ENCODE assay signal across 24 cellular contexts in genomic region chr20:5785146-5785545, GRCh38. TPM values are rescaled to one million over a fixed set of nuclear protein-coding genes. Genes with fewer than 3 reads are reported as not detected.
DNase-seq lines count a peak whose midpoint lies in the region; ATAC-seq, FAIRE-seq and TF ChIP-seq lines count a peak whose summit lies in the region.
"Had no signal": no experiment of that assay in that cellular context is flagged by ENCODE, and none has a peak within 500 bp of the region (broad histone marks: within the 10 kb centered on the region; RNA-seq: fewer than 3 reads in every experiment).

No MANE protein-coding gene starts in this region.

- H3K27me3 Mint-ChIP-seq in CD4-positive, alpha-beta memory T cell: no peaks in the 10 kb centered on the region

- CTCF ChIA-PET in CD4-positive, alpha-beta memory T cell (lab: Charles Lee; ENCODE audit: partially characterized antibody): interaction anchor here (0.6 to 8.7 kb wide), 6 partner anchors 28 to 254 kb away, joined by 3 to 150 read pairs (median 6); no protein-coding TSS in a partner anchor
- CTCF ChIA-PET in PC-9 (lab: Charles Lee): interaction anchor here (0.8 to 1.5 kb wide), 2 partner anchors 225 to 228 kb away, joined by 3 to 4 read pairs; no protein-coding TSS in a partner anchor

- H3K36me3 Mint-ChIP-seq in CD4-positive, alpha-beta memory T cell: peaks cover 16 to 37% of the 10 kb centered on the region in 2 donors

- ATAC-seq in pancreas: no peak

- peaks cover 13% of the 10 kb centered on the region for H3K36me3 ChIP-seq in CD4-positive, alpha-beta memory T cell (ENCODE audit: insufficient read depth, low read length)
- H3K36me3 ChIP-seq in PC-9 (ENCODE audit: low read depth) (no peaks in the 10 kb centered on the region), esophagus squamous epithelium (peaks cover 0 to 10% (median 0%) of the 10 kb centered on the region in 3 donors), pancreas (no peaks in the 10 kb centered on the region)
- H3K36me3 ChIP-seq: upper lobe of right lung, WERI-Rb-1 had no signal

- in situ Hi-C loops in GM13976 (cut with MboI; ENCODE audit: low sequenced_read_pairs, unreplicated experiment): loop anchor here (10.0 kb wide), 1 partner anchor 220 kb away; no protein-coding TSS in a partner anchor

- intact Hi-C loops in CD4-positive, alpha-beta memory T cell (cut with micrococcal nuclease): loop anchor here (5.0 kb wide), 1 partner anchor 292 kb away; no protein-coding TSS in a partner anchor
- intact Hi-C loops in PC-9 (cut with micrococcal nuclease; ENCODE audit: unreplicated experiment) (loop anchor here (2.0 to 10.0 kb wide), 4 partner anchors 68 to 178 kb away; partner anchors contain the start of genes MCM8 and TRMT6), esophagus squamous epithelium (cut with DNase I) (loop anchor here (5.0 kb wide), 2 partner anchors 218 to 253 kb away; no protein-coding TSS in a partner anchor), pancreas (cut with DNase I) (no loop called here)

- H3F3A ChIP-seq in PC-9 (ENCODE audit: insufficient read depth, low read depth): peaks cover 3% of the 10 kb centered on the region; the same call in 1 of the 2 replicates

- no peak for DNase-seq in CD4-positive, alpha-beta memory T cell
- DNase-seq in PC-9 (peak in 1 of 2 experiments; percentile 58), esophagus squamous epithelium (lab: John Stamatoyannopoulos, UW) (no peak), pancreas (no peak), AG08395 (ENCODE audit: low spot score) (no peak), GM13976 (ENCODE audit: low spot score) (no peak), dedifferentiated amniotic fluid mesenchymal stem cell (ENCODE audit: extremely low spot score) (no peak)
- DNase-seq: activated CD4-positive, alpha-beta T cell treated with anti-CD3 and anti-CD28 coated beads, Interleukin-2, amount 50 U/mL, for 1 hour; activated CD8-positive, alpha-beta memory T cell treated with anti-CD3 and anti-CD28 coated beads, Interleukin-2, amount 50 U/mL, for 48 hours; activated effector memory CD4-positive, alpha-beta T cell treated with anti-CD3 and anti-CD28 coated beads, Interleukin-2, amount 50 U/mL, for 16 hours; immature natural killer cell; MM.1S; NCI-H1436; NCI-H2107; NCI-H524; NK-92 treated with Interleukin-12 subunit alpha and Interleukin-12 subunit beta, amount 100 ng/mL, for 24 hours; stimulated activated CD4-positive, alpha-beta T cell treated with anti-CD3 and anti-CD28 coated beads, Interleukin-4, amount 100 ng/mL, for 4 hours; T-helper 2 cell; WERI-Rb-1 had no signal

- H3K79me2 ChIP-seq in PC-9 (ENCODE audit: low read depth): no peaks in the 10 kb centered on the region

- no peak overlapping the region for H3K27ac ChIP-seq in CD4-positive, alpha-beta memory T cell (ENCODE audit: low read depth, low read length)
- peak overlapping the region; percentile 22; the same call in 1 of the 2 replicates for H3K27ac ChIP-seq in PC-9
- peak overlapping the region; percentile 58 to 83 (median 66) for H3K27ac ChIP-seq in esophagus squamous epithelium
- peak overlapping the region in 3 of 4 donors; percentile 14 to 50 (median 37) for H3K27ac ChIP-seq in pancreas
- H3K27ac ChIP-seq: C4-2B, upper lobe of right lung, WERI-Rb-1 had no signal

- peaks cover 18% of the 10 kb centered on the region for H3K4me1 ChIP-seq in CD4-positive, alpha-beta memory T cell (ENCODE audit: insufficient read depth, low read length)
- H3K4me1 ChIP-seq in PC-9 (replicated peaks; ENCODE audit: insufficient read depth) (peaks cover 28% of the 10 kb centered on the region), esophagus squamous epithelium (peaks cover 0 to 53% (median 17%) of the 10 kb centered on the region in 3 donors), pancreas (peaks cover 25 to 56% (median 48%) of the 10 kb centered on the region in 3 donors)

- H3K9me2 ChIP-seq in PC-9 (ENCODE audit: insufficient read depth): no peaks in the 10 kb centered on the region

- TF ChIP-seq CTCF in PC-9 (conservative IDR thresholded peaks at IDR 0.05) (no peak), esophagus squamous epithelium (IDR thresholded peaks at IDR 0.05) (no peak), pancreas (IDR thresholded peaks at IDR 0.05) (no peak), GM13976 (IDR thresholded peaks at IDR 0.05; ENCODE audit: borderline replicate concordance, control extremely low read depth, extremely low read depth, insufficient read depth, missing control alignments) (no peak)

- no peaks in the 10 kb centered on the region for H3K9me3 ChIP-seq in CD4-positive, alpha-beta memory T cell (ENCODE audit: control insufficient read depth in 1 of 2, low read length in 2 of 2)
- H3K9me3 ChIP-seq in PC-9 (ENCODE audit: insufficient read depth, low read depth): no peaks in the 10 kb centered on the region; the same call in 1 of the 2 replicates
- no peaks in the 10 kb centered on the region for H3K9me3 ChIP-seq in esophagus squamous epithelium
- H3K9me3 ChIP-seq in pancreas: no peaks in the 10 kb centered on the region
- H3K9me3 ChIP-seq: upper lobe of right lung had no signal

- H3K4me2 ChIP-seq in PC-9: no peak overlapping the region

- no peak overlapping the region for H3K4me3 ChIP-seq in CD4-positive, alpha-beta memory T cell (ENCODE audit: low read length in 2 of 2)
- no peak overlapping the region for H3K4me3 ChIP-seq in PC-9
- H3K4me3 ChIP-seq in esophagus squamous epithelium: no peak overlapping the region
- no peak overlapping the region for H3K4me3 ChIP-seq in pancreas
- H3K4me3 ChIP-seq: upper lobe of right lung had no signal

- FAIRE-seq in pancreas (lab: Jason Lieb, UNC): no peak
- FAIRE-seq: colon, H54, RCC 7860 had no signal

- BruUV-seq in PC-9 (replicated peaks; lab: Mats Ljungman, UMichigan): no TSS peak

- no peaks in the 10 kb centered on the region for H3K9me3 Mint-ChIP-seq in CD4-positive, alpha-beta memory T cell
- H3K9me3 Mint-ChIP-seq: immature natural killer cell had no signal

- no peaks in the 10 kb centered on the region for H4K20me1 ChIP-seq in PC-9 (ENCODE audit: insufficient read depth)

- H3K4me3 Mint-ChIP-seq in CD4-positive, alpha-beta memory T cell: no peak overlapping the region
- H3K4me3 Mint-ChIP-seq: immature natural killer cell had no signal

- H3K4me1 Mint-ChIP-seq in CD4-positive, alpha-beta memory T cell: peaks cover 9 to 25% (median 14%) of the 10 kb centered on the region in 4 donors

- no peaks in the 10 kb centered on the region for H3K27me3 ChIP-seq in CD4-positive, alpha-beta memory T cell (ENCODE audit: insufficient read depth, low read length)
- H3K27me3 ChIP-seq in PC-9 (ENCODE audit: insufficient read depth, low read depth): no peaks in the 10 kb centered on the region
- H3K27me3 ChIP-seq in esophagus squamous epithelium: no peaks in the 10 kb centered on the region
- no peaks in the 10 kb centered on the region for H3K27me3 ChIP-seq in pancreas
- H3K27me3 ChIP-seq: upper lobe of right lung had no signal

- WGBS in esophagus squamous epithelium, 2 donors: 41 to 54% methylated on average over 5 of the region's 5 CpGs
- WGBS in pancreas, 2 donors: 70 to 78% methylated on average over 5 of the region's 5 CpGs

- POLR2A ChIA-PET in CD4-positive, alpha-beta memory T cell (lab: Charles Lee; ENCODE audit: partially characterized antibody): interaction anchor here (0.7 to 1.3 kb wide), 2 partner anchors 71 to 256 kb away, joined by 3 read pairs; no protein-coding TSS in a partner anchor
- POLR2A ChIA-PET in PC-9 (lab: Charles Lee; ENCODE audit: unreplicated experiment): no interaction called here

- peak overlapping the region in 6 of 7 donors; percentile 8 to 79 (median 64) for H3K27ac Mint-ChIP-seq in CD4-positive, alpha-beta memory T cell
- H3K27ac Mint-ChIP-seq: immature natural killer cell had no signal

- TF ChIP-seq POLR2A in esophagus squamous epithelium (IDR thresholded peaks at IDR 0.05): no peak

- no peak overlapping the region for H2AFZ ChIP-seq in PC-9

RNA-seq across cellular contexts. Expression of gene SHLD1, which starts 34.9 kb away (rescaled TPM):
- total RNA-seq in CD4-positive, alpha-beta memory T cell: 10 to 100 TPM; 13.6 to 16.3 TPM
- 10 to 100 TPM; 20.2 to 22.0 TPM for polyA plus RNA-seq in CD4-positive, alpha-beta memory T cell
- total RNA-seq in PC-9 (2021) (4.8 and 5.9 TPM in 2 replicates), esophagus squamous epithelium (1 to 10 TPM; 1.2 to 3.6 (median 2.0) TPM), pancreas (1 to 10 TPM; 2.1 to 3.6 (median 2.9) TPM)
- polyA plus RNA-seq in pancreas: 1 to 10 TPM; 3.5 to 6.6 TPM

Comparison
In these comparisons a context has a peak if more than half of its experiments do, and no peak if none do; other contexts are left out.
1. intact Hi-C loops: an anchor here in CD4-positive, alpha-beta memory T cell (5.0 kb wide), PC-9 (2.0 to 10.0 kb wide) and esophagus squamous epithelium (5.0 kb wide); none called in pancreas.